Comparison of ENCODE assay signal across 15 cellular contexts in the genomic region with DNA sequence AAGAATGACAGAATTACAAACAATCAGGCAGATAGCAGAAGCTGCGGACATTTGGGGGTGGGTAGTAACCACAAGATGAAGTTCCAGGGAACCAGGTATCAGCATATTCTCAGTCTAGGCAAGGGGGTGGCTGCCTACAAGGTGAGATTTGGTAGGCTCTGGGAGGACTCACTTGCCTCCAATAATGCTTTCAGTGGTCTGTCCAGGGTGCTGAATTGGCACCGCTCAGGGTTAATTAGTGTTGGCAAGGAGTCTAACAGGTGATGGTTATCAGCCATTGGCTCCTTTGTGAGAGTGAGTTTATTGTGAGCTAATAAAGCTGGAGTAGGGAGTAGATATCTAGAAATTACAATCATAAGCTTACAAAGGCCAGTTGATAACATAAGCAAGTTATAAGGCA.
DNase-seq lines count a peak whose midpoint lies in the region; ATAC-seq and TF ChIP-seq lines count a peak whose summit lies in the region.
"Had no signal": no experiment of that assay in that cellular context is flagged by ENCODE, and none has a peak within 500 bp of the region (broad histone marks: within the 10 kb centered on the region; RNA-seq: fewer than 3 reads in every experiment).

No MANE protein-coding gene starts in this region.

- no peaks in the 10 kb centered on the region for H4K20me1 ChIP-seq in DND-41 (ENCODE audit: insufficient read depth, low read length)

- no peak for TF ChIP-seq CTCF in DND-41 (IDR thresholded peaks at IDR 0.05; ENCODE audit: borderline replicate concordance, extremely low read depth, low read length, poor library complexity, severe bottlenecking)
- TF ChIP-seq CTCF in chondrocyte (IDR thresholded peaks at IDR 0.05), result no peak

- no peaks in the 10 kb centered on the region for H3K36me3 Mint-ChIP-seq in chondrocyte (ENCODE audit: low read depth)
- H3K36me3 Mint-ChIP-seq: CD8-positive, alpha-beta T cell had no signal

- no peak for ATAC-seq in DND-41 (ENCODE audit: insufficient read depth, low read depth)
- ATAC-seq in GM21423 (IDR thresholded peaks at IDR 0.05; ENCODE audit: unreplicated experiment), result no peak
- ATAC-seq: CD8-positive, alpha-beta T cell had no signal

- no peak overlapping the region for H3K4me3 Mint-ChIP-seq in chondrocyte (ENCODE audit: unreplicated experiment)
- H3K4me3 Mint-ChIP-seq: CD8-positive, alpha-beta T cell had no signal

- no peak overlapping the region for H3K4me3 ChIP-seq in DND-41 (ENCODE audit: low read depth in 1 of 2, low read length in 2 of 2)
- H3K4me3 ChIP-seq: SK-N-MC had no signal

- H3K79me2 ChIP-seq in DND-41 (ENCODE audit: insufficient read depth, low read length), result no peaks in the 10 kb centered on the region

- no peaks in the 10 kb centered on the region for H3K27me3 ChIP-seq in DND-41 (ENCODE audit: insufficient read depth, low read length, poor library complexity)

- no peaks in the 10 kb centered on the region for H3K9me3 ChIP-seq in DND-41 (ENCODE audit: insufficient read depth, low read length, severe bottlenecking)

- no peaks in the 10 kb centered on the region for H3K36me3 ChIP-seq in DND-41 (ENCODE audit: insufficient read depth, low read length)

- no peak overlapping the region for H2AFZ ChIP-seq in DND-41 (ENCODE audit: low read depth, low read length)

- peaks cover 7% of the 10 kb centered on the region for H3K4me1 Mint-ChIP-seq in chondrocyte (ENCODE audit: low read depth)

- no peaks in the 10 kb centered on the region for H3K4me1 ChIP-seq in DND-41 (ENCODE audit: insufficient read depth, low read length)

- H3K9me3 Mint-ChIP-seq in chondrocyte (ENCODE audit: low read depth), result peaks cover 2% of the 10 kb centered on the region

- no peak overlapping the region for H3K9ac ChIP-seq in DND-41 (ENCODE audit: low read depth, low read length)

- no peak overlapping the region for H3K27ac ChIP-seq in DND-41 (ENCODE audit: low read length)
- H3K27ac ChIP-seq: SK-N-MC had no signal

- H3K4me2 ChIP-seq in DND-41 (ENCODE audit: insufficient read depth, low read length), result no peak overlapping the region

- DNase-seq in DND-41 (peak; percentile 19), M059J (ENCODE audit: low read depth) (peak; percentile 8), astrocyte of the hippocampus (ENCODE audit: low read depth, low spot score) (peak; percentile 43), left kidney (ENCODE audit: low read depth, low spot score) (peak; percentile 73), chondrocyte (ENCODE audit: low spot score) (no peak), DMS153 treated with DMSO at 0.1 percent for 48 hours (lab: John Stamatoyannopoulos, UW; ENCODE audit: unreplicated experiment) (no peak), anterior cingulate cortex (lab: John Stamatoyannopoulos, UW) (no peak)
- DNase-seq: CD8-positive, alpha-beta T cell; Karpas-422; NCI-H1436; NCI-H2029 treated with DMSO at 0.1 percent for 48 hours; NCI-H510A treated with DMSO at 0.1 percent for 48 hours; OCI-M1 had no signal

- H3K27me3 Mint-ChIP-seq in chondrocyte (ENCODE audit: low read depth), result peaks cover 5% of the 10 kb centered on the region

- H3K27ac Mint-ChIP-seq in chondrocyte (ENCODE audit: unreplicated experiment), result no peak overlapping the region
- H3K27ac Mint-ChIP-seq: CD8-positive, alpha-beta T cell had no signal

Comparison
In these comparisons a context has a peak if more than half of its experiments do, and no peak if none do; other contexts are left out.
1. DNase-seq: peak in DND-41 (single experiment), M059J (single experiment), astrocyte of the hippocampus (single experiment) and left kidney (single experiment); none in chondrocyte (single experiment), DMS153 treated with DMSO at 0.1 percent for 48 hours (single experiment) and anterior cingulate cortex (0 of 58).